21 cellular contexts compared by ENCODE assay signal in genomic region chr6:105273589-105273988, GRCh38.
DNase-seq lines count a peak whose midpoint lies in the region; ATAC-seq and TF ChIP-seq lines count a peak whose summit lies in the region.
"Had no signal": no experiment of that assay in that cellular context is flagged by ENCODE, and none has a peak within 500 bp of the region (broad histone marks: within the 10 kb centered on the region; RNA-seq: fewer than 3 reads in every experiment).

No MANE protein-coding gene starts in this region.

- H3K4me1 ChIP-seq in skeletal muscle tissue (ENCODE audit: control insufficient read depth in 3 of 3, insufficient read depth in 3 of 3, low read length in 3 of 3) = peaks cover 40 to 48% (median 46%) of the 10 kb centered on the region in 3 donors

- no peak for TF ChIP-seq CTCF in Calu3 (IDR thresholded peaks at IDR 0.05; ENCODE audit: unreplicated experiment)

- H3K4me1 Mint-ChIP-seq in stimulated activated naive CD8-positive, alpha-beta T cell treated with anti-CD3 and anti-CD28 coated beads, Interleukin-15, amount 100 ng/mL, for 72 hours = no peaks in the 10 kb centered on the region
- peaks cover 17% of the 10 kb centered on the region for H3K4me1 Mint-ChIP-seq in Calu3 (ENCODE audit: low read depth, unreplicated experiment)

- H3K9me3 ChIP-seq in skeletal muscle tissue (ENCODE audit: control insufficient read depth in 3 of 3, low read length in 3 of 3) = no peaks in the 10 kb centered on the region

- H3K27ac Mint-ChIP-seq in stimulated activated naive CD8-positive, alpha-beta T cell treated with anti-CD3 and anti-CD28 coated beads, Interleukin-15, amount 100 ng/mL, for 72 hours = peak overlapping the region; percentile 13 to 73
- H3K27ac Mint-ChIP-seq in Calu3 (ENCODE audit: unreplicated experiment) = no peak overlapping the region

- no peaks in the 10 kb centered on the region for H3K27me3 Mint-ChIP-seq in stimulated activated naive CD8-positive, alpha-beta T cell treated with anti-CD3 and anti-CD28 coated beads, Interleukin-15, amount 100 ng/mL, for 72 hours
- no peaks in the 10 kb centered on the region for H3K27me3 Mint-ChIP-seq in Calu3 (ENCODE audit: unreplicated experiment)

- intact Hi-C loops in left colon (cut with DNase I, micrococcal nuclease) = no loop called here
- intact Hi-C loops in Calu3 (cut with micrococcal nuclease; ENCODE audit: unreplicated experiment) = loop anchor here (2.0 kb wide), 1 partner anchor 187 kb away; no protein-coding TSS in a partner anchor

- peak overlapping the region; percentile 70 for H3K27ac ChIP-seq in skeletal muscle tissue (ENCODE audit: low read depth, low read length)
- H3K27ac ChIP-seq: 22Rv1, C4-2B, GM23248 had no signal

- H3K36me3 ChIP-seq in skeletal muscle tissue (ENCODE audit: control insufficient read depth in 3 of 3, insufficient read depth in 3 of 3, low read length in 3 of 3) = peaks cover 5 to 20% (median 11%) of the 10 kb centered on the region in 3 donors

- BruUV-seq in Calu3 (replicated peaks; lab: Mats Ljungman, UMichigan) = no TSS peak

- peak; percentile 9 for DNase-seq in DMS53 (lab: John Stamatoyannopoulos, UW)
- no peak for DNase-seq in DMS53 treated with DMSO at 0.1 percent for 48 hours (lab: John Stamatoyannopoulos, UW; ENCODE audit: unreplicated experiment)
- no peak for DNase-seq in stimulated activated naive CD8-positive, alpha-beta T cell treated with anti-CD3 and anti-CD28 coated beads, Interleukin-15, amount 100 ng/mL, for 72 hours
- no peak for DNase-seq in stimulated activated naive CD8-positive, alpha-beta T cell treated with anti-CD3 and anti-CD28 coated beads, Interleukin-15, Interleukin-2, amounts not matched to agents 100 U/mL and 50 U/mL, for 24 hours
- no peak for DNase-seq in left colon
- DNase-seq in Calu3 = no peak
- no peak for DNase-seq in NCI-H69 (lab: John Stamatoyannopoulos, UW)
- DNase-seq: AML-193, DMS 273 treated with DMSO at 0.1 percent for 48 hours, GF-D8, GM23248, NCI-H1105, NCI-H1694 treated with DMSO at 0.1 percent for 48 hours, NCI-H2107, NCI-H82, PC-3, RPMI8226 had no signal

- peak overlapping the region in 1 of 3 donors; percentile 24 for H3K9ac ChIP-seq in skeletal muscle tissue (ENCODE audit: low read depth in 1 of 3, low read length in 3 of 3)
- H3K9ac ChIP-seq: GM23248 had no signal

- no peak for ATAC-seq in stimulated activated naive CD8-positive, alpha-beta T cell treated with anti-CD3 and anti-CD28 coated beads, Interleukin-15, amount 100 ng/mL, for 72 hours
- ATAC-seq in stimulated activated naive CD8-positive, alpha-beta T cell treated with anti-CD3 and anti-CD28 coated beads, Interleukin-15, Interleukin-2, amounts not matched to agents 100 U/mL and 50 U/mL, for 24 hours = no peak
- ATAC-seq in left colon = peak; percentile 29

- H3K4me3 Mint-ChIP-seq in stimulated activated naive CD8-positive, alpha-beta T cell treated with anti-CD3 and anti-CD28 coated beads, Interleukin-15, amount 100 ng/mL, for 72 hours = no peak overlapping the region
- H3K4me3 Mint-ChIP-seq in Calu3 (ENCODE audit: low read depth, unreplicated experiment) = no peak overlapping the region

- peaks cover 10% of the 10 kb centered on the region for H3K36me3 Mint-ChIP-seq in Calu3 (ENCODE audit: insufficient read depth, unreplicated experiment)

- no peaks in the 10 kb centered on the region for H3K27me3 ChIP-seq in skeletal muscle tissue (ENCODE audit: control insufficient read depth in 3 of 3, insufficient read depth in 3 of 3, low read length in 3 of 3)

- H3K4me3 ChIP-seq in skeletal muscle tissue (ENCODE audit: low read length in 3 of 3) = no peak overlapping the region
- H3K4me3 ChIP-seq: GM23248, K562 had no signal

- no peaks in the 10 kb centered on the region for H3K9me3 Mint-ChIP-seq in stimulated activated naive CD8-positive, alpha-beta T cell treated with anti-CD3 and anti-CD28 coated beads, Interleukin-15, amount 100 ng/mL, for 72 hours
- no peaks in the 10 kb centered on the region for H3K9me3 Mint-ChIP-seq in Calu3 (ENCODE audit: low read depth, unreplicated experiment)

- CTCF ChIA-PET in Calu3 (lab: Charles Lee) = interaction anchor here (1.6 kb wide), 1 partner anchor 13 kb away, joined by 3 read pairs; no protein-coding TSS in a partner anchor
